ENCODE assay signal across 11 cellular contexts in genomic region chr3:20042331-20042730, GRCh38. TPM values are rescaled to one million over a fixed set of nuclear protein-coding genes. Genes with fewer than 3 reads are reported as not detected.
A peak's percentile ranks its signal among the peaks of the same experiment; 100 is the strongest.
DNase-seq lines count a peak whose midpoint lies in the region; ATAC-seq and TF ChIP-seq lines count a peak whose summit lies in the region.
"Had no signal": no experiment of that assay in that cellular context is flagged by ENCODE, and none has a peak within 500 bp of the region (broad histone marks: within the 10 kb centered on the region; RNA-seq: fewer than 3 reads in every experiment).

No MANE protein-coding gene starts in this region.

- no peaks in the 10 kb centered on the region for H3K36me3 Mint-ChIP-seq in activated T-cell treated with anti-CD3 and anti-CD28 coated beads, Interleukin-2, amount 50 U/mL, for 4 hours (ENCODE audit: insufficient read depth)
- peaks cover 58% of the 10 kb centered on the region for H3K36me3 Mint-ChIP-seq in activated T-helper 17 cell treated with anti-CD3 and anti-CD28 coated beads, Interleukin-2, amount 50 U/mL, for 72 hours (ENCODE audit: low read depth)
- no peaks in the 10 kb centered on the region for H3K36me3 Mint-ChIP-seq in memory B cell

- peaks cover 29 to 57% of the 10 kb centered on the region in 2 donors for H3K4me1 ChIP-seq in thoracic aorta (ENCODE audit: control insufficient read depth in 1 of 2, low read depth in 2 of 2)

- no peaks in the 10 kb centered on the region for H3K36me3 ChIP-seq in thoracic aorta
- H3K36me3 ChIP-seq: HAP-1 had no signal

- peaks cover 75% of the 10 kb centered on the region for H3K4me1 Mint-ChIP-seq in activated T-cell treated with anti-CD3 and anti-CD28 coated beads, Interleukin-2, amount 50 U/mL, for 4 hours (ENCODE audit: low read depth)
- H3K4me1 Mint-ChIP-seq in activated T-helper 17 cell treated with anti-CD3 and anti-CD28 coated beads, Interleukin-2, amount 50 U/mL, for 72 hours: peaks cover 37% of the 10 kb centered on the region
- H3K4me1 Mint-ChIP-seq in memory B cell: peaks cover 29% of the 10 kb centered on the region

- peak overlapping the region; percentile 76 to 85 for H3K27ac ChIP-seq in thoracic aorta

- peak overlapping the region; percentile 98 for H3K27ac Mint-ChIP-seq in activated T-helper 17 cell treated with anti-CD3 and anti-CD28 coated beads, Interleukin-2, amount 50 U/mL, for 72 hours
- H3K27ac Mint-ChIP-seq in memory B cell: peak overlapping the region; percentile 87

- H3K4me3 ChIP-seq in thoracic aorta: no peak overlapping the region

- DNase-seq in activated T-cell treated with anti-CD3 and anti-CD28 coated beads, Interleukin-2, amount 50 U/mL, for 4 hours: no peak
- no peak for DNase-seq in activated T-cell treated with anti-CD3 and anti-CD28 coated beads, Interleukin-2, amount 50 U/mL, for 1 hour
- no peak for DNase-seq in memory B cell (ENCODE audit: low spot score in 2 of 2)
- no peak for DNase-seq in thoracic aorta (ENCODE audit: low spot score)
- DNase-seq in UCSD-AML1 (lab: John Stamatoyannopoulos, UW; ENCODE audit: unreplicated experiment): no peak
- no peak for DNase-seq in iPS-NIHi11 (ENCODE audit: low spot score)

- no peaks in the 10 kb centered on the region for H3K9me3 ChIP-seq in thoracic aorta
- H3K9me3 ChIP-seq: HAP-1 had no signal

- H3K27me3 Mint-ChIP-seq in activated T-cell treated with anti-CD3 and anti-CD28 coated beads, Interleukin-2, amount 50 U/mL, for 4 hours (ENCODE audit: low read depth): no peaks in the 10 kb centered on the region
- H3K27me3 Mint-ChIP-seq in activated T-helper 17 cell treated with anti-CD3 and anti-CD28 coated beads, Interleukin-2, amount 50 U/mL, for 72 hours: no peaks in the 10 kb centered on the region
- no peaks in the 10 kb centered on the region for H3K27me3 Mint-ChIP-seq in memory B cell

- TF ChIP-seq CTCF in thoracic aorta (IDR thresholded peaks at IDR 0.05): no peak

- ATAC-seq in activated T-cell treated with anti-CD3 and anti-CD28 coated beads, Interleukin-2, amount 50 U/mL, for 4 hours: no peak
- ATAC-seq in activated T-helper 17 cell treated with anti-CD3 and anti-CD28 coated beads, Interleukin-2, amount 50 U/mL, for 72 hours (replicated peaks): no peak
- ATAC-seq in memory B cell (ENCODE audit: low read depth) (no peak), thoracic aorta (ENCODE audit: insufficient number of reproducible peaks, low FRiP score, low read depth) (no peak), GM18505 (IDR thresholded peaks at IDR 0.05; ENCODE audit: unreplicated experiment) (no peak)

- TF ChIP-seq POLR2A in GM18505 (IDR thresholded peaks at IDR 0.05; ENCODE audit: borderline replicate concordance, extremely low read depth, insufficient read depth, insufficient read length): no peak

- H3K4me3 Mint-ChIP-seq in activated T-cell treated with anti-CD3 and anti-CD28 coated beads, Interleukin-2, amount 50 U/mL, for 4 hours: peak overlapping the region; percentile 90
- peak overlapping the region; percentile 98 for H3K4me3 Mint-ChIP-seq in activated T-helper 17 cell treated with anti-CD3 and anti-CD28 coated beads, Interleukin-2, amount 50 U/mL, for 72 hours
- H3K4me3 Mint-ChIP-seq in memory B cell: peak overlapping the region; percentile 97

- H3K9me3 Mint-ChIP-seq in activated T-cell treated with anti-CD3 and anti-CD28 coated beads, Interleukin-2, amount 50 U/mL, for 4 hours: no peaks in the 10 kb centered on the region
- no peaks in the 10 kb centered on the region for H3K9me3 Mint-ChIP-seq in activated T-helper 17 cell treated with anti-CD3 and anti-CD28 coated beads, Interleukin-2, amount 50 U/mL, for 72 hours
- H3K9me3 Mint-ChIP-seq in memory B cell: no peaks in the 10 kb centered on the region

- no peaks in the 10 kb centered on the region for H3K27me3 ChIP-seq in thoracic aorta (replicated peaks; ENCODE audit: insufficient read depth)

RNA-seq across cellular contexts. Expression of gene KAT2B, which starts 2.1 kb away (rescaled TPM):
- 10 to 100 TPM; 11.5 to 28.0 (median 18.9) TPM for total RNA-seq in activated T-cell treated with anti-CD3 and anti-CD28 coated beads, Interleukin-2, amount 50 U/mL, for 4 hours
- total RNA-seq in activated T-helper 17 cell treated with anti-CD3 and anti-CD28 coated beads, Interleukin-2, amount 50 U/mL, for 72 hours: 100 to 1,000 TPM; 109 to 143 TPM
- total RNA-seq in thoracic aorta: 10 to 100 TPM; 48.0 to 72.8 TPM

RNA-seq across cellular contexts. Expression of gene PP2D1, which starts 30.3 kb away (rescaled TPM):
- not detected for total RNA-seq in activated T-cell treated with anti-CD3 and anti-CD28 coated beads, Interleukin-2, amount 50 U/mL, for 4 hours
- total RNA-seq in activated T-helper 17 cell treated with anti-CD3 and anti-CD28 coated beads, Interleukin-2, amount 50 U/mL, for 72 hours: not detected
- total RNA-seq in thoracic aorta: not detected
- total RNA-seq: epithelial cell of proximal tubule, osteoblast had no signal
